ENCODE assay signal across 29 cellular contexts in genomic region chrX:148582353-148582752, GRCh38.
"Had no signal": no experiment of that assay in that cellular context is flagged by ENCODE, and none has a peak within 500 bp of the region (broad histone marks: within the 10 kb centered on the region; RNA-seq: fewer than 3 reads in every experiment).

No MANE protein-coding gene starts in this region.

- H3K27me3 Mint-ChIP-seq: activated CD4-positive, alpha-beta memory T cell treated with anti-CD3 and anti-CD28 coated beads, Interleukin-2, amount 10 ng/mL, durations not matched to agents 7 days and 5 days; activated CD4-positive, alpha-beta T cell treated with anti-CD3 and anti-CD28 coated beads for 36 hours; activated CD4-positive, alpha-beta T cell treated with anti-CD3 and anti-CD28 coated beads, Interleukin-2, amount 10 ng/mL, durations not matched to agents 7 days and 5 days; activated naive CD8-positive, alpha-beta T cell; activated T-helper 17 cell treated with anti-CD3 and anti-CD28 coated beads, Interleukin-2, amount 50 U/mL, for 72 hours; dendritic cell treated with granulocyte-macrophage colony-stimulating factor and Interleukin-4, amounts not matched to agents 40 ng/mL and 50 ng/mL, for 4 days had no signal

- H3K27me3 ChIP-seq: brain microvascular endothelial cell had no signal

- H3K36me3 ChIP-seq: brain microvascular endothelial cell had no signal

- FAIRE-seq: bronchial epithelial cell, frontal cortex had no signal

- H3K36me3 Mint-ChIP-seq: activated naive CD8-positive, alpha-beta T cell had no signal

- ATAC-seq: activated CD4-positive, alpha-beta T cell treated with anti-CD3 and anti-CD28 coated beads for 36 hours; activated T-cell treated with anti-CD3 and anti-CD28 coated beads, Interleukin-2, amount 50 U/mL, for 4 hours; activated T-helper 17 cell treated with anti-CD3 and anti-CD28 coated beads, Interleukin-2, amount 50 U/mL, for 72 hours; esophagus mucosa had no signal

- H3K27ac Mint-ChIP-seq: activated CD4-positive, alpha-beta memory T cell treated with anti-CD3 and anti-CD28 coated beads, Interleukin-2, amount 10 ng/mL, durations not matched to agents 7 days and 5 days; activated CD4-positive, alpha-beta T cell treated with anti-CD3 and anti-CD28 coated beads for 36 hours; activated CD4-positive, alpha-beta T cell treated with anti-CD3 and anti-CD28 coated beads, Interleukin-2, amount 10 ng/mL, durations not matched to agents 7 days and 5 days; activated naive CD8-positive, alpha-beta T cell; activated T-helper 17 cell treated with anti-CD3 and anti-CD28 coated beads, Interleukin-2, amount 50 U/mL, for 72 hours; dendritic cell treated with granulocyte-macrophage colony-stimulating factor and Interleukin-4, amounts not matched to agents 40 ng/mL and 50 ng/mL, for 4 days; endodermal cell had no signal

- H3K9me3 Mint-ChIP-seq: activated CD4-positive, alpha-beta memory T cell treated with anti-CD3 and anti-CD28 coated beads, Interleukin-2, amount 10 ng/mL, durations not matched to agents 7 days and 5 days; activated CD4-positive, alpha-beta T cell treated with anti-CD3 and anti-CD28 coated beads, Interleukin-2, amount 10 ng/mL, durations not matched to agents 7 days and 5 days; activated T-cell treated with anti-CD3 and anti-CD28 coated beads, Interleukin-2, amount 50 U/mL, for 4 hours; activated T-helper 17 cell treated with anti-CD3 and anti-CD28 coated beads, Interleukin-2, amount 50 U/mL, for 72 hours; central memory CD8-positive, alpha-beta T cell; dendritic cell treated with granulocyte-macrophage colony-stimulating factor and Interleukin-4, amounts not matched to agents 40 ng/mL and 50 ng/mL, for 4 days had no signal

- DNase-seq: activated CD4-positive, alpha-beta memory T cell treated with anti-CD3 and anti-CD28 coated beads, Interleukin-2, amount 10 ng/mL, durations not matched to agents 7 days and 5 days; activated CD4-positive, alpha-beta T cell treated with anti-CD3 and anti-CD28 coated beads for 36 hours; activated CD4-positive, alpha-beta T cell treated with anti-CD3 and anti-CD28 coated beads, Interleukin-2, amount 10 ng/mL, durations not matched to agents 7 days and 5 days; activated CD4-positive, alpha-beta T cell treated with anti-CD3 and anti-CD28 coated beads, Interleukin-2, amount 50 U/mL, for 4 hours; activated CD4-positive, CD25-positive, alpha-beta regulatory T cell; activated CD4-positive, CD25-positive, alpha-beta regulatory T cell treated with anti-CD3 and anti-CD28 coated beads, Interleukin-2, amount 50 U/mL, for 72 hours; activated CD8-positive, alpha-beta memory T cell treated with anti-CD3 and anti-CD28 coated beads for 24 hours; activated effector memory CD4-positive, alpha-beta T cell treated with Interleukin-2 at 50 U/mL for 16 hours; activated gamma-delta T cell treated with Interleukin-2 at 50 U/mL for 16 hours; activated naive CD4-positive, alpha-beta T cell treated with anti-CD3 and anti-CD28 coated beads, Interleukin-2, amount 50 U/mL, for 16 hours; activated naive CD4-positive, alpha-beta T cell treated with Interleukin-2 at 50 U/mL for 16 hours; activated T-cell treated with anti-CD3 and anti-CD28 coated beads, Interleukin-2, amount 50 U/mL, for 4 hours; amygdala; aorta; brain microvascular endothelial cell; dorsolateral prefrontal cortex; effector memory CD4-positive, alpha-beta T cell; endodermal cell; foreskin fibroblast; head of caudate nucleus; T-helper 2 cell had no signal

- H3K4me3 ChIP-seq: coronary artery, dorsolateral prefrontal cortex had no signal

- H3K27ac ChIP-seq: brain microvascular endothelial cell, coronary artery, dorsolateral prefrontal cortex had no signal

- H3K4me3 Mint-ChIP-seq: activated CD4-positive, alpha-beta memory T cell treated with anti-CD3 and anti-CD28 coated beads, Interleukin-2, amount 10 ng/mL, durations not matched to agents 7 days and 5 days; activated CD4-positive, alpha-beta T cell treated with anti-CD3 and anti-CD28 coated beads for 36 hours; activated CD4-positive, alpha-beta T cell treated with anti-CD3 and anti-CD28 coated beads, Interleukin-2, amount 10 ng/mL, durations not matched to agents 7 days and 5 days; activated naive CD8-positive, alpha-beta T cell; activated T-cell treated with anti-CD3 and anti-CD28 coated beads, Interleukin-2, amount 50 U/mL, for 4 hours; activated T-helper 17 cell treated with anti-CD3 and anti-CD28 coated beads, Interleukin-2, amount 50 U/mL, for 72 hours; central memory CD8-positive, alpha-beta T cell; dendritic cell treated with granulocyte-macrophage colony-stimulating factor and Interleukin-4, amounts not matched to agents 40 ng/mL and 50 ng/mL, for 4 days; endodermal cell had no signal

- H3K4me1 Mint-ChIP-seq: activated CD4-positive, alpha-beta memory T cell treated with anti-CD3 and anti-CD28 coated beads, Interleukin-2, amount 10 ng/mL, durations not matched to agents 7 days and 5 days; activated CD4-positive, alpha-beta T cell treated with anti-CD3 and anti-CD28 coated beads for 36 hours; activated CD4-positive, alpha-beta T cell treated with anti-CD3 and anti-CD28 coated beads, Interleukin-2, amount 10 ng/mL, durations not matched to agents 7 days and 5 days; activated T-helper 17 cell treated with anti-CD3 and anti-CD28 coated beads, Interleukin-2, amount 50 U/mL, for 72 hours; central memory CD8-positive, alpha-beta T cell; endodermal cell had no signal
